In the genomic region with DNA sequence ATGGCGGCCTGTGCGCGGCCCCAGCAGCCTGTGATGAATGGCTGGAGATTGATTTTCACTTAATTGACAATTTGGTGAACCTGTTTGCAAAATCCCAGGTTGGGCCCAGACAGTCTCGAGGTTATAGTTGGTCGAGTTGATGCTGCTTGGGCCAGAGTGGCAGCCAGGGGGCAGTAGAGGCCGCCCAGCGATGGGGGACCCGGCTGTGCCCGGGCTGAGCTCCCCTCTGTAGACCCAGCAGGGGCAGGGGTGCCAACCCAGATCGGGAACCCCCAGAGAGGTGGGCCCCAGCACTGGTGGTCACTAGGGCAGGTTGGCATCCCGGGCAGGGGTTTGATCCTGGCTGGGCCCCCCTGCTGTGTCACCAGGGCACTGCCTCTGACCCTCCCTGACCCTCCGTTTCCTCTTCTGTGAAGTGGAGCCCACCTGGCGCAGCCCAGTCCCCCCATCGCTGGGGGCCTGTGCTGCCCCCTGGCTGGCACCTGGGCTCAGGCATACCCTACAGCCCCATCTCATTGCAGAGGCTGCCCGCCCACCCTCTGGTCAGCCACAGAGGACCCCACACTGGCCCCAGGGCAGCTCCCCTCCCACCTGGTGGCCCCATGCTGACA, we compare ENCODE assay signal across 9 cellular contexts. TPM values are rescaled to one million over a fixed set of nuclear protein-coding genes. Genes with fewer than 3 reads are reported as not detected.
DNase-seq lines count a peak whose midpoint lies in the region; ATAC-seq, FAIRE-seq and TF ChIP-seq lines count a peak whose summit lies in the region.
"Had no signal": no experiment of that assay in that cellular context is flagged by ENCODE, and none has a peak within 500 bp of the region (broad histone marks: within the 10 kb centered on the region; RNA-seq: fewer than 3 reads in every experiment).

No MANE protein-coding gene starts in this region.

- no peak overlapping the region for H3K4me2 ChIP-seq in astrocyte (ENCODE audit: low read length)

- no peak overlapping the region for H3K27ac ChIP-seq in astrocyte (ENCODE audit: low read depth, low read length)

- no peaks in the 10 kb centered on the region for H3K36me3 Mint-ChIP-seq in astrocyte (ENCODE audit: low read depth, unreplicated experiment)

- peaks cover 6% of the 10 kb centered on the region for H3K27me3 ChIP-seq in astrocyte (ENCODE audit: insufficient read depth, low read length)

- no peak overlapping the region for H3K27ac Mint-ChIP-seq in astrocyte (ENCODE audit: unreplicated experiment)

- ATAC-seq in left lobe of liver, result peak; percentile 89

- no peaks in the 10 kb centered on the region for H3K79me2 ChIP-seq in astrocyte (ENCODE audit: insufficient read depth, low read length)

- H3K9me3 ChIP-seq in astrocyte (ENCODE audit: insufficient read depth, low read depth, low read length), result no peaks in the 10 kb centered on the region

- H3K4me3 Mint-ChIP-seq in astrocyte (ENCODE audit: unreplicated experiment), result no peak overlapping the region
- H3K4me3 Mint-ChIP-seq: central memory CD8-positive, alpha-beta T cell had no signal

- peak; percentile 39 for DNase-seq in activated gamma-delta T cell treated with Interleukin-2 at 50 U/mL for 16 hours
- DNase-seq in activated gamma-delta T cell (lab: John Stamatoyannopoulos, UW), result no peak
- DNase-seq in T follicular helper cell (ENCODE audit: low read depth), result peak; percentile 38
- no peak for DNase-seq in astrocyte (ENCODE audit: low read depth)
- DNase-seq in left lobe of liver (ENCODE audit: low spot score), result no peak
- DNase-seq in stimulated activated CD8-positive, alpha-beta memory T cell treated with anti-CD3 and anti-CD28 coated beads, Interleukin-7, amount 100 ng/mL, for 24 hours (ENCODE audit: low read depth), result peak; percentile 22
- no peak for DNase-seq in NCI-H526 treated with DMSO at 0.1 percent for 48 hours (lab: John Stamatoyannopoulos, UW)
- DNase-seq in NCI-H748 treated with DMSO at 0.1 percent for 48 hours (lab: John Stamatoyannopoulos, UW), result no peak

- H3K27me3 Mint-ChIP-seq in astrocyte (ENCODE audit: low read depth, unreplicated experiment), result peaks cover 36% of the 10 kb centered on the region

- H3K36me3 ChIP-seq in astrocyte (ENCODE audit: insufficient read depth, low read length), result no peaks in the 10 kb centered on the region

- no peak overlapping the region for H3K9ac ChIP-seq in astrocyte (ENCODE audit: low read length)

- H3K4me1 ChIP-seq in astrocyte (ENCODE audit: insufficient read depth, low read length), result no peaks in the 10 kb centered on the region

- peak; percentile 48 for TF ChIP-seq CTCF in astrocyte (IDR thresholded peaks at IDR 0.05; ENCODE audit: insufficient read depth, low read depth, low read length)

- no peak overlapping the region for H2AFZ ChIP-seq in astrocyte (ENCODE audit: low read depth, low read length)

- H4K20me1 ChIP-seq in astrocyte (ENCODE audit: insufficient read depth, low read length), result no peaks in the 10 kb centered on the region

- H3K9me3 Mint-ChIP-seq in astrocyte (ENCODE audit: unreplicated experiment), result peaks cover 1% of the 10 kb centered on the region
- H3K9me3 Mint-ChIP-seq: central memory CD8-positive, alpha-beta T cell had no signal

- no peaks in the 10 kb centered on the region for H3K4me1 Mint-ChIP-seq in astrocyte (ENCODE audit: low read depth, unreplicated experiment)
- H3K4me1 Mint-ChIP-seq: central memory CD8-positive, alpha-beta T cell had no signal

- no peak overlapping the region for H3K4me3 ChIP-seq in astrocyte (ENCODE audit: insufficient read depth, low read depth, low read length)

- no peak for FAIRE-seq in astrocyte (lab: Jason Lieb, UNC)

RNA-seq across cellular contexts. Expression of a gene that starts 34.5 kb away (rescaled TPM):
- total RNA-seq in astrocyte (not detected in 2 replicates), left lobe of liver (not detected)

RNA-seq across cellular contexts. Expression of a gene that starts 51.7 kb away (rescaled TPM):
- 29.8 and 30.3 TPM in 2 replicates for total RNA-seq in astrocyte
- 18.2 TPM for total RNA-seq in left lobe of liver

Comparison
In these comparisons a context has a peak if more than half of its experiments do, and no peak if none do; other contexts are left out.
1. DNase-seq: peak in activated gamma-delta T cell treated with Interleukin-2 at 50 U/mL for 16 hours (single experiment), T follicular helper cell (single experiment) and stimulated activated CD8-positive, alpha-beta memory T cell treated with anti-CD3 and anti-CD28 coated beads, Interleukin-7, amount 100 ng/mL, for 24 hours (single experiment); none in activated gamma-delta T cell (single experiment), astrocyte (single experiment), left lobe of liver (single experiment), NCI-H526 treated with DMSO at 0.1 percent for 48 hours (single experiment) and NCI-H748 treated with DMSO at 0.1 percent for 48 hours (single experiment).